Comparison of ENCODE assay signal across 18 cellular contexts in the genomic region with DNA sequence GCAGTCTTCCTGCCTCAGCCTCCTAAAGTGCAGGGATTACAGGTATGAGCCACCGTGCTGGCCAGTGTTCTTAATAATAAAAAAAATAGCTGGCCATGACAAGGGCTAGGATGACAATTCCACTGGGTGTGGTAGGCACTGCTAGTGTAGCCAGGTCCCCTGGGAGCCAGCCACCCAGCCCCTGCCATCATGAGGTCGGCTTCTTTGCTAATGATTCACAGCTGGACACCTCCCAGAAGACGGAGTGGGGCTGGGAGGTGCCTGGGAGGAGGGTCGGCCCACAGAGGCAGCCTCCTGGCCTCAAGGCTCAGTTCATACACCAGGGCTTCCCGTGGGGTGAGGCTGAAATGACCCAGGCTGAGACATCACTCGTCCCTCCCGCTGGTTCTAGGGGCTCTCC.
A peak's percentile ranks its signal among the peaks of the same experiment; 100 is the strongest.
DNase-seq lines count a peak whose midpoint lies in the region; ATAC-seq, FAIRE-seq and TF ChIP-seq lines count a peak whose summit lies in the region.
"Had no signal": no experiment of that assay in that cellular context is flagged by ENCODE, and none has a peak within 500 bp of the region (broad histone marks: within the 10 kb centered on the region; RNA-seq: fewer than 3 reads in every experiment).

No MANE protein-coding gene starts in this region.

- no peak for FAIRE-seq in GM12891 (lab: Jason Lieb, UNC)

- DNase-seq in left ventricle myocardium superior (peak; percentile 6), right atrium auricular region (ENCODE audit: low spot score) (no peak), MG63 (peak; percentile 76), lower lobe of right lung (peak; percentile 31), GM12891 (ENCODE audit: insufficient read length, low spot score) (no peak), DMS53 (lab: John Stamatoyannopoulos, UW) (no peak)
- no peak for DNase-seq in stimulated activated CD4-positive, alpha-beta T cell treated with anti-CD3 and anti-CD28 coated beads, Interleukin-15, amount 100 ng/mL, for 24 hours
- DNase-seq: 8988T; Caco-2; CD4-positive, alpha-beta T cell; DMS153; NCI-H1417; NCI-H187; NCI-H2227 treated with DMSO at 0.1 percent for 48 hours; NCI-H524; RPMI8226 had no signal

- TF ChIP-seq CTCF in right atrium auricular region (IDR thresholded peaks at IDR 0.05) (no peak), lower lobe of right lung (IDR thresholded peaks at IDR 0.05) (no peak)

- H3K36me3 ChIP-seq in right atrium auricular region (no peaks in the 10 kb centered on the region), MG63 (no peaks in the 10 kb centered on the region), lower lobe of right lung (no peaks in the 10 kb centered on the region)
- H3K36me3 ChIP-seq: HAP-1 had no signal

- H3K27ac ChIP-seq in right atrium auricular region, result no peak overlapping the region
- H3K27ac ChIP-seq in lower lobe of right lung, result no peak overlapping the region

- H3K9me3 ChIP-seq in right atrium auricular region, result no peaks in the 10 kb centered on the region
- H3K9me3 ChIP-seq in MG63, result no peaks in the 10 kb centered on the region
- H3K9me3 ChIP-seq in lower lobe of right lung, result no peaks in the 10 kb centered on the region
- H3K9me3 ChIP-seq: Caco-2, HAP-1 had no signal

- H3K4me1 ChIP-seq in right atrium auricular region (no peaks in the 10 kb centered on the region), lower lobe of right lung (no peaks in the 10 kb centered on the region)
- H3K4me1 ChIP-seq: Caco-2, HAP-1 had no signal

- H3K27me3 ChIP-seq in right atrium auricular region (no peaks in the 10 kb centered on the region), MG63 (no peaks in the 10 kb centered on the region), lower lobe of right lung (ENCODE audit: low read depth) (peaks cover 19% of the 10 kb centered on the region)

- H3K4me3 ChIP-seq in right atrium auricular region (no peak overlapping the region), MG63 (no peak overlapping the region), lower lobe of right lung (no peak overlapping the region)
- H3K4me3 ChIP-seq: HAP-1 had no signal

- TF ChIP-seq POLR2A in GM12891 (IDR thresholded peaks at IDR 0.05; ENCODE audit: low read depth, low read length), result no peak

- ATAC-seq in left ventricle myocardium superior (no peak), lower lobe of right lung (no peak), HG02885 (IDR thresholded peaks at IDR 0.05; ENCODE audit: poor library complexity, unreplicated experiment) (no peak)

- intact Hi-C loops in left ventricle myocardium superior (cut with micrococcal nuclease), result no loop called here
- intact Hi-C loops in lower lobe of right lung (cut with DNase I), result no loop called here

TF ChIP-seq in GM12891, 5 proteins besides CTCF, POLR2A, EP300 and RAD21:
- TF ChIP-seq POLR2AphosphoS5 (IDR thresholded peaks at IDR 0.05; ENCODE audit: low read depth, low read length) (no peak), SPI1 (IDR thresholded peaks at IDR 0.05; ENCODE audit: low read depth, low read length) (no peak), PAX5 (IDR thresholded peaks at IDR 0.05; ENCODE audit: insufficient read depth, low read length, severe bottlenecking) (no peak), TAF1 (IDR thresholded peaks at IDR 0.05; ENCODE audit: low read depth, low read length) (no peak), POU2F2 (IDR thresholded peaks at IDR 0.05; ENCODE audit: low read depth, low read length) (no peak)
TF ChIP-seq in GM12891: peak in this region for 0.

Comparison
In these comparisons a context has a peak if more than half of its experiments do, and no peak if none do; other contexts are left out.
1. DNase-seq: peak in left ventricle myocardium superior (single experiment), MG63 (single experiment) and lower lobe of right lung (single experiment); none in right atrium auricular region (single experiment), GM12891 (single experiment), DMS53 (single experiment) and stimulated activated CD4-positive, alpha-beta T cell treated with anti-CD3 and anti-CD28 coated beads, Interleukin-15, amount 100 ng/mL, for 24 hours (single experiment).